Comparison of ENCODE assay signal across 17 cellular contexts in genomic region chr9:129685220-129685932, GRCh38. TPM values are rescaled to one million over a fixed set of nuclear protein-coding genes. Genes with fewer than 3 reads are reported as not detected.
DNase-seq lines count a peak whose midpoint lies in the region; ATAC-seq, FAIRE-seq and TF ChIP-seq lines count a peak whose summit lies in the region.
"Had no signal": no experiment of that assay in that cellular context is flagged by ENCODE, and none has a peak within 500 bp of the region (broad histone marks: within the 10 kb centered on the region; RNA-seq: fewer than 3 reads in every experiment).

No MANE protein-coding gene starts in this region.

- H3K4me1 ChIP-seq in GM23248 (ENCODE audit: insufficient read depth) (peaks cover 17% of the 10 kb centered on the region), mucosa of descending colon (ENCODE audit: low read depth) (no peaks in the 10 kb centered on the region), left lung (no peaks in the 10 kb centered on the region), pancreas (no peaks in the 10 kb centered on the region)
- H3K4me1 ChIP-seq: right lobe of liver, upper lobe of left lung had no signal

- ATAC-seq in mucosa of descending colon (peak; percentile 48), left lung (no peak), pancreas (no peak), GM18517 (IDR thresholded peaks at IDR 0.05; ENCODE audit: unreplicated experiment) (no peak)
- ATAC-seq: right lobe of liver had no signal

- TF ChIP-seq CTCF in mucosa of descending colon (IDR thresholded peaks at IDR 0.05) (no peak), left lung (IDR thresholded peaks at IDR 0.05) (no peak), pancreas (IDR thresholded peaks at IDR 0.05) (no peak)

- H3K4me3 ChIP-seq in GM23248 (no peak overlapping the region), mucosa of descending colon (no peak overlapping the region), left lung (no peak overlapping the region), pancreas (no peak overlapping the region)
- H3K4me3 ChIP-seq: right lobe of liver, upper lobe of left lung had no signal

- H3K27ac ChIP-seq in GM23248 = peak overlapping the region; percentile 68
- H3K27ac ChIP-seq in left lung = no peak overlapping the region
- no peak overlapping the region for H3K27ac ChIP-seq in pancreas
- H3K27ac ChIP-seq: right lobe of liver, upper lobe of left lung, VCaP had no signal

- H3K9me2 ChIP-seq in GM23248 (ENCODE audit: insufficient read depth) = no peaks in the 10 kb centered on the region
- H3K9me2 ChIP-seq: SK-N-SH had no signal

- DNase-seq in GM23248 (peak; percentile 91), NCI-H69 (lab: John Stamatoyannopoulos, UW) (peak; percentile 30), dedifferentiated amniotic fluid mesenchymal stem cell (ENCODE audit: extremely low spot score) (peak; percentile 28), mucosa of descending colon (no peak), left lung (no peak), pancreas (no peak)
- no peak for DNase-seq in activated naive CD4-positive, alpha-beta T cell treated with Interleukin-2 at 50 U/mL for 16 hours
- DNase-seq: activated naive CD4-positive, alpha-beta T cell treated with anti-CD3 and anti-CD28 coated beads, Interleukin-2, amount 50 U/mL, for 16 hours; hippocampal formation; right lobe of liver; SK-N-SH; stimulated activated CD4-positive, alpha-beta T cell treated with anti-CD3 and anti-CD28 coated beads, Interleukin-4, amount 100 ng/mL, for 24 hours; upper lobe of left lung had no signal

- H3K9me3 ChIP-seq in GM23248 (ENCODE audit: low read depth) (no peaks in the 10 kb centered on the region), mucosa of descending colon (no peaks in the 10 kb centered on the region), left lung (no peaks in the 10 kb centered on the region), pancreas (no peaks in the 10 kb centered on the region)
- H3K9me3 ChIP-seq: right lobe of liver, SK-N-SH, upper lobe of left lung had no signal

- in situ Hi-C loops in GM23248 (cut with MboI) = no loop called here

- H3K27me3 ChIP-seq in GM23248 (replicated peaks; ENCODE audit: insufficient read depth) = no peaks in the 10 kb centered on the region
- peaks cover 0 to 15% of the 10 kb centered on the region in 2 donors for H3K27me3 ChIP-seq in left lung
- H3K27me3 ChIP-seq in pancreas = no peaks in the 10 kb centered on the region
- H3K27me3 ChIP-seq: right lobe of liver, upper lobe of left lung had no signal

- H3F3A ChIP-seq in GM23248 (ENCODE audit: insufficient read depth) = peaks cover 15% of the 10 kb centered on the region

- peak overlapping the region; percentile 46; the same call in 1 of the 2 replicates for H3K9ac ChIP-seq in GM23248
- H3K9ac ChIP-seq: SK-N-SH had no signal

- intact Hi-C loops in mucosa of descending colon (cut with DNase I, micrococcal nuclease) (no loop called here), left lung (cut with DNase I) (no loop called here), pancreas (cut with DNase I) (no loop called here)

- peaks cover 100% of the 10 kb centered on the region for H3K79me2 ChIP-seq in GM23248 (ENCODE audit: insufficient read depth)

- no peak overlapping the region for H2AFZ ChIP-seq in GM23248

- no peak for FAIRE-seq in pancreas (lab: Jason Lieb, UNC)
- FAIRE-seq: endometrium had no signal

- 53 to 54% methylated on average over 15 of the region's 15 CpGs for WGBS in GM23248 (ENCODE audit: low coverage in 1 of 2, low lambda C conversion rate in 2 of 2, missing lambda C conversion rate in 2 of 2), 2 experiments
- 69 to 76% methylated on average over 15 of the region's 15 CpGs for WGBS in pancreas, 2 donors

- H3K4me2 ChIP-seq in GM23248 (ENCODE audit: unreplicated experiment) = no peak overlapping the region
- H3K4me2 ChIP-seq: SK-N-SH had no signal

- peaks cover 5% of the 10 kb centered on the region; the same call in 1 of the 2 replicates for H3K36me3 ChIP-seq in GM23248 (ENCODE audit: low read depth)
- no peaks in the 10 kb centered on the region for H3K36me3 ChIP-seq in mucosa of descending colon (ENCODE audit: low read depth)
- H3K36me3 ChIP-seq in left lung = no peaks in the 10 kb centered on the region
- H3K36me3 ChIP-seq in pancreas = no peaks in the 10 kb centered on the region
- H3K36me3 ChIP-seq: right lobe of liver, upper lobe of left lung had no signal

- no peaks in the 10 kb centered on the region for H4K20me1 ChIP-seq in GM23248 (ENCODE audit: insufficient read depth)

RNA-seq across cellular contexts. Expression of gene PRRX2, which starts 19.9 kb away (rescaled TPM):
- 145 and 169 TPM in 2 replicates for total RNA-seq in GM23248 (2014; rRNA removed; shearing (Covaris generic))
- polyA plus RNA-seq in GM23248 (2016; fragmentation: Nextera tagmentation; extraction: Ambion mirVana) (137 and 141 TPM in 2 replicates), pancreas (1 to 10 TPM; 1.2 to 1.9 TPM)
- total RNA-seq in mucosa of descending colon (1 to 10 TPM in 1 of 3 donors, under 1 TPM in 2; 0.38 to 1.6 (median 0.89) TPM), left lung (1 to 10 TPM; 1.7 to 5.6 TPM), pancreas (1 to 10 TPM in 1 of 6 donors, under 1 TPM in 4, not detected in 1; 0.16 to 2.0 (median 0.38) TPM)
- total RNA-seq: right lobe of liver had no signal
- polyA plus RNA-seq: neural cell had no signal

RNA-seq across cellular contexts. Expression of gene ASB6, which starts 43.4 kb away (rescaled TPM):
- total RNA-seq in GM23248 (2014; rRNA removed; shearing (Covaris generic)) = 22.9 and 24.9 TPM in 2 replicates
- polyA plus RNA-seq in GM23248 (2016; fragmentation: Nextera tagmentation; extraction: Ambion mirVana) (24.1 and 24.4 TPM in 2 replicates), pancreas (10 to 100 TPM; 21.2 to 23.7 TPM)
- total RNA-seq in mucosa of descending colon (10 to 100 TPM; 16.1 to 21.3 (median 17.5) TPM), left lung (10 to 100 TPM; 15.8 to 18.0 TPM), pancreas (10 to 100 TPM in 1 of 6 donors, 1 to 10 TPM in 5; 6.3 to 13.1 (median 8.3) TPM)

RNA-seq across cellular contexts. Expression of gene NTMT1, which starts 59.4 kb away (rescaled TPM):
- total RNA-seq in GM23248 (2014; rRNA removed; shearing (Covaris generic)) = 32.6 and 44.5 TPM in 2 replicates
- 115 TPM in 2 replicates for polyA plus RNA-seq in GM23248 (2016; fragmentation: Nextera tagmentation; extraction: Ambion mirVana)
- 10 to 100 TPM; 22.0 to 32.0 (median 26.2) TPM for total RNA-seq in mucosa of descending colon
- total RNA-seq in left lung = 10 to 100 TPM; 25.3 to 35.4 TPM
- 10 to 100 TPM; 11.3 to 19.4 (median 15.4) TPM for total RNA-seq in pancreas
- polyA plus RNA-seq in pancreas = 10 to 100 TPM; 19.5 to 29.0 TPM

Comparison
In these comparisons a context has a peak if more than half of its experiments do, and no peak if none do; other contexts are left out.
1. DNase-seq: peak in GM23248 (single experiment), NCI-H69 (single experiment) and dedifferentiated amniotic fluid mesenchymal stem cell (single experiment); none in mucosa of descending colon (0 of 3), left lung (0 of 2), activated naive CD4-positive, alpha-beta T cell treated with Interleukin-2 at 50 U/mL for 16 hours (single experiment) and pancreas (0 of 6).
2. RNA of gene PRRX2, which starts 19.9 kb away (total RNA-seq): 145 to 169 TPM in GM23248; 1.7 to 5.6 TPM in left lung, 0.38 to 1.6 TPM in mucosa of descending colon and 0.16 to 2.0 TPM in pancreas; every median in the first group is over 10 times any median in the second.